ENCODE assay signal across 8 cellular contexts in genomic region chr15:80921736-80922135, GRCh38.
"Had no signal": no experiment of that assay in that cellular context is flagged by ENCODE, and none has a peak within 500 bp of the region (broad histone marks: within the 10 kb centered on the region; RNA-seq: fewer than 3 reads in every experiment).

No MANE protein-coding gene starts in this region.

- H3K9ac ChIP-seq: GM23248 had no signal

- H3K27ac ChIP-seq: GM23248 had no signal

- H3K9me3 Mint-ChIP-seq: HFFc6 had no signal

- H3K4me1 ChIP-seq: HAP-1 had no signal

- H3K9me3 ChIP-seq: HAP-1 had no signal

- ATAC-seq: HCT116, K562 had no signal

- H2AFZ ChIP-seq: GM23248 had no signal

- H3K36me3 ChIP-seq: HAP-1 had no signal

- H3K4me3 Mint-ChIP-seq: HFFc6 had no signal

- H3K4me3 ChIP-seq: GM23248, HAP-1, K562 had no signal

- H3K27ac Mint-ChIP-seq: HFFc6 had no signal

- DNase-seq: GM23248, GOT3, H7, HFFc6, KG1 had no signal
